In the genomic region with DNA sequence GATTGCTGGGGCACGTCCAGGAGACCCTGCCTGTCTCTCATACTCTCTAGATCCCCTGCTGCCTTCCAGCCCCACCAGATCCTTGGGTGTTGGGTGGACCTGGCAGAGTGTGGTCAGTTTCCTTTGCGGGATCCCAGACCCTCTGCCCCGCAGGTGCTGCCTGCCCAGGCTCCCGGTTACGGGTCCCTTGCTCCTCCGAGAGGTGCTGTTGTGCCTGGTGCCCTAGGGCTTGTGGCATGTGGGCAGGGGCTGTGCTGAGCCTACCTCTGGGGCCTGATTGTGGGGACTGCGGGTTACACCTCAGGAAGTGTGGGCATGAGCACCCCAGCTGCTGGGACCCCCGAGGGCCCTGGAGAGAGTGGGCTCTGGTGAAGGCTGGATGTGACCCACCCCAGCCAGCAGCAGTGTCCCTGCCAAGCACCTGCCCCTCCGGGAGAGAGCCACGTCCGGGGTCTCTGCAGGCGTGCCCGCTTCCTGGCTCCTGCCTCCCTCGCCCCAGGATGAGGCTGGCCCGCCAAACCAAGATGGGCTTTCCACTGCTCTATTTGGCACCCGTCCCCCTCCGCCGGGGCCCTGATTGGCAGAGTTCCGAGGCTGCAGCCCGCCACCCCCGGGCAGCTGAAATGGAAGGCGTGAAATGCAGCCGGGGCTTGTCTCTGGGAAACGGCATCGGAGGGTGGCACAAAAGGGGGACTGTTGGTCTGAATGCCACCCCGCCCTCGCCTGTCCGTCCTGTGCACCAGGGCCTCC, we compare ENCODE assay signal across 9 cellular contexts. TPM values are rescaled to one million over a fixed set of nuclear protein-coding genes. Genes with fewer than 3 reads are reported as not detected.
DNase-seq lines count a peak whose midpoint lies in the region; ATAC-seq and TF ChIP-seq lines count a peak whose summit lies in the region.
"Had no signal": no experiment of that assay in that cellular context is flagged by ENCODE, and none has a peak within 500 bp of the region (broad histone marks: within the 10 kb centered on the region; RNA-seq: fewer than 3 reads in every experiment).

No MANE protein-coding gene starts in this region.

- peaks cover 48% of the 10 kb centered on the region for H3K79me2 ChIP-seq in mammary epithelial cell (ENCODE audit: insufficient read depth, low read length)

- BruUV-seq in mammary epithelial cell (replicated peaks; lab: Mats Ljungman, UMichigan) = no TSS peak

- TF ChIP-seq POLR2A in gastroesophageal sphincter (IDR thresholded peaks at IDR 0.05) = no peak

- TF ChIP-seq CTCF in mammary epithelial cell (conservative IDR thresholded peaks at IDR 0.05 in 1 of 2, IDR thresholded peaks at IDR 0.05 in 1 of 2; ENCODE audit: extremely low read depth in 1 of 2, insufficient read depth in 1 of 2, low read depth in 1 of 2, low read length in 2 of 2) (no peak), natural killer cell (IDR thresholded peaks at IDR 0.05) (no peak), gastroesophageal sphincter (IDR thresholded peaks at IDR 0.05) (no peak)

- H3K4me1 Mint-ChIP-seq in natural killer cell = peaks cover 16 to 25% of the 10 kb centered on the region in 2 donors

- peaks cover 0 to 3% of the 10 kb centered on the region in 2 donors for H3K27me3 Mint-ChIP-seq in natural killer cell (ENCODE audit: low read depth in 2 of 2)

- TF ChIP-seq EP300 in gastroesophageal sphincter (IDR thresholded peaks at IDR 0.05) = no peak

- H4K20me1 ChIP-seq in BLaER1 = peaks cover 95% of the 10 kb centered on the region
- no peaks in the 10 kb centered on the region for H4K20me1 ChIP-seq in mammary epithelial cell (ENCODE audit: insufficient read depth, low read length)

- H3K4me1 ChIP-seq in BLaER1 = peaks cover 79% of the 10 kb centered on the region
- H3K4me1 ChIP-seq in mammary epithelial cell (ENCODE audit: insufficient read depth, low read length) = peaks cover 22% of the 10 kb centered on the region
- peaks cover 0 to 43% (median 11%) of the 10 kb centered on the region in 3 donors for H3K4me1 ChIP-seq in gastroesophageal sphincter

- 35% methylated on average over 11 of the region's 28 CpGs for WGBS in mammary epithelial cell (ENCODE audit: low coverage, missing lambda C conversion rate)
- 20% methylated on average over 1 to 2 of the region's 28 CpGs for WGBS in gastroesophageal sphincter (ENCODE audit: low coverage in 1 of 2), 2 donors

- DNase-seq in Jurkat, Clone E6-1 (ENCODE audit: low read depth, low spot score) = peak; percentile 30
- DNase-seq in mammary epithelial cell (no peak), natural killer cell (peak; percentile 18), OCI-M1 (lab: John Stamatoyannopoulos, UW) (no peak), NAMALWA (ENCODE audit: low spot score) (no peak), HUDEP-2 (lab: John Stamatoyannopoulos, UW; ENCODE audit: unreplicated experiment in 76 of 76) (no peak)
- DNase-seq: NCI-H510A had no signal

- H3K9me3 ChIP-seq in BLaER1 = peaks cover 11% of the 10 kb centered on the region
- H3K9me3 ChIP-seq in mammary epithelial cell (replicated peaks; ENCODE audit: insufficient read depth, low read length) = peaks cover 3% of the 10 kb centered on the region
- no peaks in the 10 kb centered on the region for H3K9me3 ChIP-seq in gastroesophageal sphincter

- H3K27me3 ChIP-seq in BLaER1 = no peaks in the 10 kb centered on the region
- no peaks in the 10 kb centered on the region for H3K27me3 ChIP-seq in mammary epithelial cell (ENCODE audit: insufficient read depth, low read length)
- no peaks in the 10 kb centered on the region for H3K27me3 ChIP-seq in gastroesophageal sphincter

- ATAC-seq in natural killer cell (peak; percentile 38 to 74 (median 59)), gastroesophageal sphincter (no peak)

- H3K4me3 ChIP-seq in BLaER1 (peak overlapping the region; percentile 50), mammary epithelial cell (replicated peaks in 1 of 3; ENCODE audit: insufficient read depth in 1 of 3, low read depth in 2 of 3, low read length in 3 of 3) (no peak overlapping the region), gastroesophageal sphincter (peak overlapping the region in 1 of 2 donors; percentile 33)
- no peak overlapping the region for H3K4me3 ChIP-seq in Jurkat, Clone E6-1 (ENCODE audit: low read length)

- H3K9me3 Mint-ChIP-seq in natural killer cell = no peaks in the 10 kb centered on the region

- in situ Hi-C loops in mammary epithelial cell (cut with MboI; ENCODE audit: low sequenced_read_pairs in 2 of 2) = no loop called here

- CTCF ChIA-PET in mammary epithelial cell (lab: Charles Lee; ENCODE audit: low non-redundant PET) = no interaction called here

- peak overlapping the region; percentile 87 for H3K4me3 Mint-ChIP-seq in natural killer cell

- H3K36me3 ChIP-seq in BLaER1 (peaks cover 33% of the 10 kb centered on the region; the same call in 1 of the 2 replicates), mammary epithelial cell (ENCODE audit: insufficient read depth, low read length) (no peaks in the 10 kb centered on the region), gastroesophageal sphincter (no peaks in the 10 kb centered on the region)

- dilution Hi-C loops in mammary epithelial cell (cut with HindIII; ENCODE audit: low sequenced_read_pairs) = no loop called here

- peak overlapping the region in 1 of 2 donors; percentile 84 for H3K27ac Mint-ChIP-seq in natural killer cell

- H3K4me2 ChIP-seq in BLaER1 = peak overlapping the region; percentile 94
- H3K4me2 ChIP-seq in mammary epithelial cell (ENCODE audit: insufficient read depth, low read depth, low read length) = peak overlapping the region; percentile 63

- no peaks in the 10 kb centered on the region for H3K36me3 Mint-ChIP-seq in natural killer cell

- H3K9ac ChIP-seq in BLaER1 (peak overlapping the region; percentile 53; the same call in 1 of the 2 replicates), mammary epithelial cell (ENCODE audit: insufficient read depth, low read length) (no peak overlapping the region)

- H2AFZ ChIP-seq in mammary epithelial cell (ENCODE audit: low read depth, low read length) = no peak overlapping the region

- intact Hi-C loops in mammary epithelial cell (cut with micrococcal nuclease) = no loop called here
- intact Hi-C loops in natural killer cell (cut with micrococcal nuclease) = no loop called here

- H3K27ac ChIP-seq in BLaER1 (peak overlapping the region; percentile 57), mammary epithelial cell (ENCODE audit: insufficient read depth, low read depth, low read length) (no peak overlapping the region), gastroesophageal sphincter (peak overlapping the region in 2 of 4 donors; percentile 65 to 68)

RNA-seq across cellular contexts. Expression of a gene that starts 17.0 kb away (rescaled TPM):
- 6.5 TPM for polyA plus RNA-seq in Jurkat, Clone E6-1 (2012; ENCODE audit: insufficient read depth, insufficient read length)
- total RNA-seq in mammary epithelial cell = 10 to 100 TPM; 34.3 to 37.9 TPM
- polyA plus RNA-seq in mammary epithelial cell = 7.2 TPM
- 15.3 TPM for polyA minus RNA-seq in mammary epithelial cell
- 10 to 100 TPM in 2 of 3 donors, 1 to 10 TPM in 1; 8.5 to 14.7 (median 10.5) TPM for total RNA-seq in natural killer cell
- 10 to 100 TPM; 23.0 to 50.7 (median 35.5) TPM for total RNA-seq in gastroesophageal sphincter

RNA-seq across cellular contexts. Expression of a gene that starts 52.0 kb away (rescaled TPM):
- 119 TPM for polyA plus RNA-seq in Jurkat, Clone E6-1 (2012; ENCODE audit: insufficient read depth, insufficient read length)
- 10 to 100 TPM; 15.0 to 43.9 TPM for total RNA-seq in mammary epithelial cell
- 50.2 TPM for polyA plus RNA-seq in mammary epithelial cell
- 36.8 TPM for polyA minus RNA-seq in mammary epithelial cell
- 10 to 100 TPM; 16.9 to 26.5 (median 20.5) TPM for total RNA-seq in natural killer cell
- 10 to 100 TPM; 11.3 to 12.2 (median 11.3) TPM for total RNA-seq in gastroesophageal sphincter

Comparison
In these comparisons a context has a peak if more than half of its experiments do, and no peak if none do; other contexts are left out.
1. DNase-seq: peak in Jurkat, Clone E6-1 (single experiment) and natural killer cell (single experiment); none in mammary epithelial cell (single experiment), OCI-M1 (single experiment), NAMALWA (single experiment) and HUDEP-2 (0 of 76).